Comparison of ENCODE assay signal across 1 cellular context in genomic region chr11:27471588-27472397, GRCh38.
TF ChIP-seq lines count a peak whose summit lies in the region.

No MANE protein-coding gene starts in this region.

TF ChIP-seq in liver, 16 proteins besides CTCF, POLR2A, EP300 and RAD21 (continued from another document):
- TF ChIP-seq REST (IDR thresholded peaks at IDR 0.05) = no peak
- TF ChIP-seq GABPA (IDR thresholded peaks at IDR 0.05 in 1 of 2, conservative IDR thresholded peaks at IDR 0.05 in 1 of 2) = no peak
- TF ChIP-seq EGR1 (IDR thresholded peaks at IDR 0.05; ENCODE audit: low read depth in 2 of 2) = no peak
- no peak for TF ChIP-seq JUND (IDR thresholded peaks at IDR 0.05)
- TF ChIP-seq NR2F2 (IDR thresholded peaks at IDR 0.05) = no peak
- no peak for TF ChIP-seq FOXA1 (IDR thresholded peaks at IDR 0.05)
- TF ChIP-seq SP1 (IDR thresholded peaks at IDR 0.05) = no peak
- no peak for TF ChIP-seq YY1 (IDR thresholded peaks at IDR 0.05)
- no peak for TF ChIP-seq HNF4G (IDR thresholded peaks at IDR 0.05)
